In genomic region chr9:134757206-134757975, GRCh38 we compare ENCODE assay signal across 1 cellular context.
TF ChIP-seq lines count a peak whose summit lies in the region.

No MANE protein-coding gene starts in this region.

TF ChIP-seq in IMR-90, 13 proteins besides CTCF, POLR2A, EP300 and RAD21 (continued from another document):
- TF ChIP-seq ELK1 (IDR thresholded peaks at IDR 0.05; ENCODE audit: borderline replicate concordance, low read depth, low read length) (no peak), USF2 (IDR thresholded peaks at IDR 0.05; ENCODE audit: low read depth, low read length) (no peak), SMC3 (IDR thresholded peaks at IDR 0.05; ENCODE audit: low read depth, low read length) (no peak)
